In genomic region chr14:65993103-65993502, GRCh38 we compare ENCODE assay signal across 26 cellular contexts.
DNase-seq lines count a peak whose midpoint lies in the region; FAIRE-seq and TF ChIP-seq lines count a peak whose summit lies in the region.
"Had no signal": no experiment of that assay in that cellular context is flagged by ENCODE, and none has a peak within 500 bp of the region (broad histone marks: within the 10 kb centered on the region; RNA-seq: fewer than 3 reads in every experiment).

No MANE protein-coding gene starts in this region.

- H3K9ac ChIP-seq in MM.1S (ENCODE audit: low read length) (no peak overlapping the region), mammary epithelial cell (ENCODE audit: insufficient read depth, low read length) (no peak overlapping the region), kidney (ENCODE audit: low read length in 2 of 2) (no peak overlapping the region)

- POLR2A ChIA-PET in MCF 10A (lab: Yijun Ruan, JAX): no interaction called here

- no peaks in the 10 kb centered on the region for H3K79me2 ChIP-seq in MM.1S (ENCODE audit: low read length)
- H3K79me2 ChIP-seq in mammary epithelial cell (ENCODE audit: insufficient read depth, low read length): no peaks in the 10 kb centered on the region

- H3K4me3 ChIP-seq in breast epithelium (no peak overlapping the region), MM.1S (ENCODE audit: low read length) (no peak overlapping the region), mammary epithelial cell (replicated peaks in 1 of 3; ENCODE audit: insufficient read depth in 1 of 3, low read depth in 2 of 3, low read length in 3 of 3) (no peak overlapping the region), kidney (ENCODE audit: low read length in 2 of 2) (no peak overlapping the region)
- H3K4me3 ChIP-seq: GM12878, SK-N-MC, skin epidermis, thoracic aorta, vagina had no signal

- no peaks in the 10 kb centered on the region for H3K9me2 ChIP-seq in MM.1S (replicated peaks; ENCODE audit: insufficient read depth, low read length)

- H3K4me3 Mint-ChIP-seq in MCF 10A (ENCODE audit: unreplicated experiment): no peak overlapping the region
- H3K4me3 Mint-ChIP-seq: activated B cell treated with CpG ODN at 0.5 μM for 24 hours; activated naive CD8-positive, alpha-beta T cell treated with anti-CD3 and anti-CD28 coated beads for 36 hours; activated T-cell treated with anti-CD3 and anti-CD28 coated beads, Interleukin-2, amount 50 U/mL, for 72 hours; CD8-positive, alpha-beta memory T cell; effector memory CD8-positive, alpha-beta T cell; stimulated activated naive B cell treated with anti-CD40 and anti-IgM and Interleukin-4, amounts not matched to agents 10 μg/mL and 1 μg/mL and 100 μg/mL, for 72 hours had no signal

- no peaks in the 10 kb centered on the region for H3K27me3 ChIP-seq in breast epithelium
- no peaks in the 10 kb centered on the region for H3K27me3 ChIP-seq in MM.1S (replicated peaks; ENCODE audit: insufficient read depth, low read length)
- no peaks in the 10 kb centered on the region for H3K27me3 ChIP-seq in mammary epithelial cell (ENCODE audit: insufficient read depth, low read length)
- H3K27me3 ChIP-seq: vagina had no signal

- FAIRE-seq in kidney (lab: Jason Lieb, UNC): no peak
- FAIRE-seq: GM12878, GM19239, HepG2, keratinocyte had no signal

- no peaks in the 10 kb centered on the region for H3K27me3 Mint-ChIP-seq in MCF 10A (ENCODE audit: insufficient read depth, unreplicated experiment)
- H3K27me3 Mint-ChIP-seq: activated B cell treated with CpG ODN at 0.5 μM for 24 hours; activated naive CD8-positive, alpha-beta T cell treated with anti-CD3 and anti-CD28 coated beads for 36 hours; CD8-positive, alpha-beta memory T cell; effector memory CD8-positive, alpha-beta T cell had no signal

- H3K4me2 ChIP-seq in MM.1S (ENCODE audit: low read depth, low read length): no peak overlapping the region
- H3K4me2 ChIP-seq in mammary epithelial cell (ENCODE audit: insufficient read depth, low read depth, low read length): no peak overlapping the region

- no TSS peak for BruUV-seq in MCF 10A (replicated peaks; lab: Mats Ljungman, UMichigan)
- BruUV-seq in mammary epithelial cell (replicated peaks; lab: Mats Ljungman, UMichigan): no TSS peak

- DNase-seq in MCF 10A (ENCODE audit: unreplicated experiment) (peak; percentile 22), breast epithelium (ENCODE audit: low spot score in 2 of 2) (no peak), MM.1S (peak; percentile 7), mammary epithelial cell (peak; percentile 47), NCI-H510A treated with DMSO at 0.1 percent for 48 hours (lab: John Stamatoyannopoulos, UW) (no peak), HuH-7.5 (ENCODE audit: low spot score) (no peak), kidney (no peak)
- DNase-seq: activated B cell treated with CpG ODN at 0.5 μM for 24 hours; activated naive CD8-positive, alpha-beta T cell treated with anti-CD3 and anti-CD28 coated beads for 36 hours; activated T-cell treated with anti-CD3 and anti-CD28 coated beads, Interleukin-2, amount 50 U/mL, for 72 hours; CD8-positive, alpha-beta memory T cell; DMS53; effector memory CD8-positive, alpha-beta T cell; NCI-H1417 treated with DMSO at 0.1 percent for 48 hours; NCI-H2107; nucleus accumbens; stimulated activated naive B cell treated with anti-CD40 and anti-IgM and Interleukin-4, amounts not matched to agents 10 μg/mL and 1 μg/mL and 100 μg/mL, for 72 hours; T-helper 9 cell had no signal

- H4K20me1 ChIP-seq in MM.1S (ENCODE audit: insufficient read depth, low read length) (no peaks in the 10 kb centered on the region), mammary epithelial cell (ENCODE audit: insufficient read depth, low read length) (no peaks in the 10 kb centered on the region)

- H3K27ac Mint-ChIP-seq in MCF 10A (ENCODE audit: low read depth, unreplicated experiment): no peak overlapping the region
- H3K27ac Mint-ChIP-seq: activated B cell treated with CpG ODN at 0.5 μM for 24 hours; activated naive CD8-positive, alpha-beta T cell treated with anti-CD3 and anti-CD28 coated beads for 36 hours; activated T-cell treated with anti-CD3 and anti-CD28 coated beads, Interleukin-2, amount 50 U/mL, for 72 hours; effector memory CD8-positive, alpha-beta T cell; stimulated activated naive B cell treated with anti-CD40 and anti-IgM and Interleukin-4, amounts not matched to agents 10 μg/mL and 1 μg/mL and 100 μg/mL, for 72 hours had no signal

- peaks cover 7% of the 10 kb centered on the region for H3K4me1 Mint-ChIP-seq in MCF 10A (ENCODE audit: insufficient read depth, unreplicated experiment)

- WGBS in mammary epithelial cell (ENCODE audit: low coverage, missing lambda C conversion rate): 40% methylated on average over 3 of the region's 3 CpGs

- TF ChIP-seq POLR2A in breast epithelium (IDR thresholded peaks at IDR 0.05): no peak

- H3K9me3 Mint-ChIP-seq in MCF 10A (ENCODE audit: unreplicated experiment): no peaks in the 10 kb centered on the region
- H3K9me3 Mint-ChIP-seq: effector memory CD8-positive, alpha-beta T cell had no signal

- H3K27ac ChIP-seq in breast epithelium (no peak overlapping the region), MM.1S (ENCODE audit: low read length) (no peak overlapping the region), mammary epithelial cell (ENCODE audit: insufficient read depth, low read depth, low read length) (no peak overlapping the region), kidney (ENCODE audit: low read depth in 2 of 2, low read length in 2 of 2) (no peak overlapping the region)
- H3K27ac ChIP-seq: SK-N-MC, skin epidermis, thoracic aorta, vagina had no signal

- no peaks in the 10 kb centered on the region for H3K36me3 Mint-ChIP-seq in MCF 10A (ENCODE audit: insufficient read depth, unreplicated experiment)

- dilution Hi-C loops in mammary epithelial cell (cut with HindIII; ENCODE audit: low sequenced_read_pairs): no loop called here

- H3K36me3 ChIP-seq in breast epithelium (no peaks in the 10 kb centered on the region), MM.1S (replicated peaks; ENCODE audit: insufficient read depth, low read length) (no peaks in the 10 kb centered on the region), mammary epithelial cell (ENCODE audit: insufficient read depth, low read length) (no peaks in the 10 kb centered on the region), kidney (ENCODE audit: control insufficient read depth in 1 of 2, insufficient read depth in 2 of 2, low read length in 2 of 2) (no peaks in the 10 kb centered on the region)
- H3K36me3 ChIP-seq: thoracic aorta, vagina had no signal

- TF ChIP-seq CTCF in MCF 10A (IDR thresholded peaks at IDR 0.05; ENCODE audit: unreplicated experiment) (no peak), breast epithelium (IDR thresholded peaks at IDR 0.05) (no peak), MM.1S (IDR thresholded peaks at IDR 0.05; ENCODE audit: low read length) (no peak), mammary epithelial cell (conservative IDR thresholded peaks at IDR 0.05 in 1 of 2, IDR thresholded peaks at IDR 0.05 in 1 of 2; ENCODE audit: extremely low read depth in 1 of 2, insufficient read depth in 1 of 2, low read depth in 1 of 2, low read length in 2 of 2) (no peak), kidney (IDR thresholded peaks at IDR 0.05; ENCODE audit: borderline replicate concordance, extremely low read depth, insufficient read depth) (no peak)

- in situ Hi-C loops in mammary epithelial cell (cut with MboI; ENCODE audit: low sequenced_read_pairs in 2 of 2): no loop called here

- CTCF ChIA-PET in MCF 10A (lab: Yijun Ruan, JAX): no interaction called here
- CTCF ChIA-PET in mammary epithelial cell (lab: Charles Lee; ENCODE audit: low non-redundant PET): no interaction called here

- H3K4me1 ChIP-seq in breast epithelium (no peaks in the 10 kb centered on the region), MM.1S (ENCODE audit: low read length) (no peaks in the 10 kb centered on the region), mammary epithelial cell (ENCODE audit: insufficient read depth, low read length) (no peaks in the 10 kb centered on the region), kidney (ENCODE audit: control insufficient read depth in 1 of 2, insufficient read depth in 1 of 2, low read depth in 1 of 2, low read length in 2 of 2) (no peaks in the 10 kb centered on the region)
- H3K4me1 ChIP-seq: vagina had no signal

- H3K9me3 ChIP-seq in breast epithelium (no peaks in the 10 kb centered on the region), MM.1S (replicated peaks; ENCODE audit: insufficient read depth, low read length) (no peaks in the 10 kb centered on the region), mammary epithelial cell (replicated peaks; ENCODE audit: insufficient read depth, low read length) (no peaks in the 10 kb centered on the region), kidney (ENCODE audit: control insufficient read depth in 1 of 2, low read length in 2 of 2) (no peaks in the 10 kb centered on the region)
- H3K9me3 ChIP-seq: thoracic aorta, vagina had no signal

- H2AFZ ChIP-seq in MM.1S (ENCODE audit: low read length) (no peak overlapping the region), mammary epithelial cell (ENCODE audit: low read depth, low read length) (no peak overlapping the region)

- intact Hi-C loops in MCF 10A (cut with micrococcal nuclease): no loop called here
- intact Hi-C loops in breast epithelium (cut with DNase I; ENCODE audit: low total_unique reads): no loop called here
- intact Hi-C loops in mammary epithelial cell (cut with micrococcal nuclease): no loop called here
- intact Hi-C loops in kidney (cut with DNase I): no loop called here

- no peaks in the 10 kb centered on the region for H3F3A ChIP-seq in MM.1S (ENCODE audit: insufficient read depth, low read length)

Comparison
In these comparisons a context has a peak if more than half of its experiments do, and no peak if none do; other contexts are left out.
1. DNase-seq: peak in MCF 10A (single experiment), MM.1S (single experiment) and mammary epithelial cell (single experiment); none in breast epithelium (0 of 2), NCI-H510A treated with DMSO at 0.1 percent for 48 hours (single experiment), HuH-7.5 (single experiment) and kidney (single experiment).